1 cellular context compared by ENCODE assay signal in the genomic region with DNA sequence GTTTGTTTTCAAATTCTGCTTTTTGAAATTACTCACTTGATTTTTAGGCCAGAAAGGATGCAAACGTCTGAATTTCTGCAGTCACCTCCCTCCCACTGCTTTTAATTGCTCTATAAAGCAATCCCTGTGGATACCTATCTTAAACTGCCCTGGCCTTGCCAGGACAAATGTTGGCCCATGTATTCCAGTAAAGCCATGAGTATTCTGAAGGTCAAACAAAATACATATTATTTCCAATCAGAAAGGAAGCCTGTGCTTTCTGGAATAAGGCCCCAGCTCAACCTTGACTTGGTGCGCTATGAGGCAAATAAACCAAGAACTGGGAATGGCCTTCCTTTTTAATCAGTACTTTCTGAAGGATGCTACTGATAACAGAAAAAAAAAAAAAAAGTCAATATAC.
TF ChIP-seq lines count a peak whose summit lies in the region.

No MANE protein-coding gene starts in this region.

TF ChIP-seq in HEK293, 187 proteins besides CTCF, POLR2A, EP300 and RAD21 (continued from another document):
- no peak for TF ChIP-seq ZNF548 (tag by site-specific recombination; IDR thresholded peaks at IDR 0.05)
- no peak for TF ChIP-seq ZNF571 (tag by site-specific recombination; IDR thresholded peaks at IDR 0.05)
- TF ChIP-seq ZNF626 (tag by site-specific recombination; IDR thresholded peaks at IDR 0.05): no peak
- peak; percentile 49; the same call in 1 of the 2 replicates for TF ChIP-seq ZNF561 (tag by site-specific recombination; IDR thresholded peaks at IDR 0.05; ENCODE audit: borderline replicate concordance)
- TF ChIP-seq FEZF1 (tag by site-specific recombination; IDR thresholded peaks at IDR 0.05): 0 out of 2 replicates have a peak, but pooled peaks have one; percentile 5
